20 cellular contexts compared by ENCODE assay signal in the genomic region with DNA sequence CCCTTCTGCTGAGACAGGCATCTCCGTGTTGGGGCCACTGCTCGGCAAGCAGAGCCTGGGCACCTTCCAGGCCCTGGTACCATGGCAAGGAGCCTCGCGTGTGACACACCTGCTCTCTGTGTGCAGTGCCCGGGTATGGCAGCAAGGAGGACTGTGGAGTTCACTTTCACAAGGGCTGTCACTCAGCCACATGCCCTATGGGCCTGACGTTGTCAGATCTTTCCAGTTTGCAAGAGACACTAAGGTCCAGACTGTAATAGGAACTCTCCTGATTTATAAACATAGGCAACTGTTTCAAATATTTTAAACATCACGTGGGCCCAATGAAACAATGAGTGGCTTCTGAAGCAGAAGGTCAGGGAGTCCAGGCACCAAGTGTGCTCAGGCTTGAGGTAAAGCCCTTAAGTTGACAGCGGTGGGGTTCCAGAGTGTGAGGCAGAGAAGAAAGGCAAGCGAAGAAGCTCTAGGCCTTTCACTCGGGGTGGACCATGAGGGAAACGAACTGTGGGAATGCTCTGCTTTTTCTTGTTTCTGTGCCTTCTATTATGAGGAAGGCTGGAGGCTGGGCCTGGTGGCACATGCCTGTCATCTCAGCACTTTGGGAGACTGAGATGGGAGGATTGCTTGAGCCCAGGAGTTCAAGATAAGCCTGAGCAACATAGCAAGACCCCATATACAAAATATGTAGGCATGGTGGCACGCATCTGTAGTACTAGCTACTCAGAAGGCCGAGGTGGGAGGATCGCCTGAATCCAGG.
"Had no signal": no experiment of that assay in that cellular context is flagged by ENCODE, and none has a peak within 500 bp of the region (broad histone marks: within the 10 kb centered on the region; RNA-seq: fewer than 3 reads in every experiment).

No MANE protein-coding gene starts in this region.

- H3K4me1 Mint-ChIP-seq: activated CD4-positive, alpha-beta memory T cell treated with anti-CD3 and anti-CD28 coated beads, Interleukin-2, amount 10 ng/mL, durations not matched to agents 7 days and 5 days; nephron had no signal

- H3K4me3 Mint-ChIP-seq: activated CD4-positive, alpha-beta memory T cell treated with anti-CD3 and anti-CD28 coated beads, Interleukin-2, amount 10 ng/mL, durations not matched to agents 7 days and 5 days; activated CD4-positive, alpha-beta T cell treated with anti-CD3 and anti-CD28 coated beads for 36 hours; activated naive CD4-positive, alpha-beta T cell treated with anti-CD3 and anti-CD28 coated beads for 36 hours; activated naive CD8-positive, alpha-beta T cell treated with anti-CD3 and anti-CD28 coated beads, Interleukin-2, amount 50 U/mL, for 24 hours; activated T-cell treated with anti-CD3 and anti-CD28 coated beads, Interleukin-2, amount 50 U/mL, for 4 hours; mesothelial cell of epicardium; nephron; T-helper 1 cell treated with Interleukin-12 subunit alpha and Interleukin-12 subunit beta and Interleukin-4 antibody, amounts not matched to agents 30 μg/mL and 1 μg/mL, for 36 hours had no signal

- H3K27ac Mint-ChIP-seq: activated CD4-positive, alpha-beta memory T cell treated with anti-CD3 and anti-CD28 coated beads, Interleukin-2, amount 10 ng/mL, durations not matched to agents 7 days and 5 days; activated CD4-positive, alpha-beta T cell treated with anti-CD3 and anti-CD28 coated beads for 36 hours; activated naive CD4-positive, alpha-beta T cell treated with anti-CD3 and anti-CD28 coated beads for 36 hours; activated naive CD8-positive, alpha-beta T cell treated with anti-CD3 and anti-CD28 coated beads, Interleukin-2, amount 50 U/mL, for 24 hours; mesothelial cell of epicardium; nephron; T-helper 1 cell treated with Interleukin-12 subunit alpha and Interleukin-12 subunit beta and Interleukin-4 antibody, amounts not matched to agents 30 μg/mL and 1 μg/mL, for 36 hours had no signal

- H3K4me3 ChIP-seq: ascending aorta, gastrocnemius medialis, lung, prostate gland, right atrium auricular region, tibial artery, uterus had no signal

- DNase-seq: activated CD4-positive, alpha-beta memory T cell treated with anti-CD3 and anti-CD28 coated beads, Interleukin-2, amount 10 ng/mL, durations not matched to agents 7 days and 5 days; activated CD4-positive, alpha-beta T cell treated with anti-CD3 and anti-CD28 coated beads for 36 hours; activated naive CD4-positive, alpha-beta T cell treated with anti-CD3 and anti-CD28 coated beads for 36 hours; activated naive CD8-positive, alpha-beta T cell treated with anti-CD3 and anti-CD28 coated beads, Interleukin-2, amount 50 U/mL, for 24 hours; activated T-cell treated with anti-CD3 and anti-CD28 coated beads, Interleukin-2, amount 50 U/mL, for 4 hours; cortex of kidney; erythroblast; gastrocnemius medialis; head of caudate nucleus; stimulated activated naive CD8-positive, alpha-beta T cell treated with anti-CD3 and anti-CD28 coated beads, Interleukin-15, Interleukin-2, amounts not matched to agents 100 U/mL and 50 U/mL, for 24 hours; substantia nigra; tibial artery; uterus had no signal

- H3K9me3 Mint-ChIP-seq: activated CD4-positive, alpha-beta memory T cell treated with anti-CD3 and anti-CD28 coated beads, Interleukin-2, amount 10 ng/mL, durations not matched to agents 7 days and 5 days; activated naive CD4-positive, alpha-beta T cell treated with anti-CD3 and anti-CD28 coated beads for 36 hours; activated naive CD8-positive, alpha-beta T cell treated with anti-CD3 and anti-CD28 coated beads, Interleukin-2, amount 50 U/mL, for 24 hours; activated T-cell treated with anti-CD3 and anti-CD28 coated beads, Interleukin-2, amount 50 U/mL, for 4 hours; T-helper 1 cell treated with Interleukin-12 subunit alpha and Interleukin-12 subunit beta and Interleukin-4 antibody, amounts not matched to agents 30 μg/mL and 1 μg/mL, for 36 hours had no signal

- H3K4me1 ChIP-seq: ascending aorta, gastrocnemius medialis, prostate gland, right atrium auricular region, uterus had no signal

- H3K36me3 ChIP-seq: ascending aorta, gastrocnemius medialis, prostate gland, right atrium auricular region, tibial artery, uterus had no signal

- H3K9me3 ChIP-seq: ascending aorta, gastrocnemius medialis, prostate gland, right atrium auricular region, tibial artery, uterus had no signal

- H3K27me3 Mint-ChIP-seq: activated CD4-positive, alpha-beta T cell treated with anti-CD3 and anti-CD28 coated beads for 36 hours; activated naive CD8-positive, alpha-beta T cell treated with anti-CD3 and anti-CD28 coated beads, Interleukin-2, amount 50 U/mL, for 24 hours had no signal

- H3K27ac ChIP-seq: ascending aorta, gastrocnemius medialis, prostate gland, right atrium auricular region, tibial artery, uterus had no signal

- H3K27me3 ChIP-seq: ascending aorta, gastrocnemius medialis, right atrium auricular region, tibial artery, uterus had no signal
